Comparison of ENCODE assay signal across 2 cellular contexts in genomic region chr19:9041023-9041422, GRCh38.
TF ChIP-seq lines count a peak whose summit lies in the region.

No MANE protein-coding gene starts in this region.

TF ChIP-seq in HepG2, 621 proteins besides CTCF, POLR2A, EP300 and RAD21:
- TF ChIP-seq SOX6 (IDR thresholded peaks at IDR 0.05) (no peak), SOX6 (CRISPR knock-in tag; IDR thresholded peaks at IDR 0.05) (no peak), CEBPB (IDR thresholded peaks at IDR 0.05; ENCODE audit: borderline replicate concordance, low read depth, low read length) (peak; percentile 52; the same call in 1 of the 2 replicates)

TF ChIP-seq in H1, 55 proteins besides CTCF, POLR2A, EP300 and RAD21:
- TF ChIP-seq CEBPB (IDR thresholded peaks at IDR 0.05; ENCODE audit: low read depth, low read length) (peak; percentile 18; the same call in 1 of the 2 replicates), GTF2F1 (IDR thresholded peaks at IDR 0.05; ENCODE audit: borderline replicate concordance, low read depth, low read length) (no peak), CHD7 (IDR thresholded peaks at IDR 0.05; ENCODE audit: insufficient replicate concordance, low read length) (no peak), KDM5A (IDR thresholded peaks at IDR 0.05; ENCODE audit: low read length) (no peak), JUND (IDR thresholded peaks at IDR 0.05; ENCODE audit: low read length) (no peak), JUN (IDR thresholded peaks at IDR 0.05; ENCODE audit: low read depth, low read length) (no peak), SP2 (IDR thresholded peaks at IDR 0.05; ENCODE audit: low read length) (no peak), PHF8 (conservative IDR thresholded peaks at IDR 0.05; ENCODE audit: low read depth, low read length) (no peak)
